In the genomic region with DNA sequence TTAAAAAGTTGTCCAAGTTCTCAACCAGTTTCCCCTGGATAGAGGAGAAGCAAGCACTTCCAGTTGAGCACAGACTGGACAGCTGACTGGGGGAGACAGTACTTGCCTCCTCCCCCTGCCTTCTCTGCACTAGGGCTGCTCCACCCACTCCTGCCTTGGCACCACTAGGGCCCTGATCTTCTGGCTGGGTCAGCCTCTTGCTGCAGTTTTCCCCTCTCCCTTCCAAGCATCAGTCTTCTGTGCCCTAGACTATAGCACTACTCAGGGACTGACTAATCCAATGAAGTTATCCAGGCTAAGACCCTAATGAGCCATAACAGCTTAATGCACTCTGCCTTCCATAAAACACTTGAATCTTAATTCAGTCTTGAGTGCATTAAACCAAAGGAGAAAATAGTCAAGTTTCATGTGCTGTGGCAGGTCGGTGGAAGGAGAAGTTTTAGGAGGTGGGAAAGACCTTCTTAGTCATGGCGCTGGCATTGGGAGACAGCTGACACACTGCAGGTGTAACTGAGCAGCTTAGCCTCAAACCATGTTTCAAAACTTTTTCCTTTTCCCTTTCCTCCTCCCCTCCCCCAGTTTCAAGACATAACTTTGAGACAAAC, we compare ENCODE assay signal across 26 cellular contexts.
DNase-seq lines count a peak whose midpoint lies in the region; ATAC-seq and TF ChIP-seq lines count a peak whose summit lies in the region.
"Had no signal": no experiment of that assay in that cellular context is flagged by ENCODE, and none has a peak within 500 bp of the region (broad histone marks: within the 10 kb centered on the region; RNA-seq: fewer than 3 reads in every experiment).

No MANE protein-coding gene starts in this region.

- WGBS in esophagus muscularis mucosa: 48% methylated on average over 2 of the region's 2 CpGs
- no CpG with 5 or more reads among the region's 2 CpGs for WGBS in trophoblast cell (ENCODE audit: extremely low coverage, insufficient coverage, insufficient read length)

- H3K27ac ChIP-seq in esophagus muscularis mucosa (replicated peaks in 1 of 4) (no peak overlapping the region), trophoblast cell (ENCODE audit: low read depth, low read length) (no peak overlapping the region)
- H3K27ac ChIP-seq: HL-60, PC-9, SK-N-MC had no signal

- no peak for TF ChIP-seq EP300 in esophagus muscularis mucosa (IDR thresholded peaks at IDR 0.05)

- no peaks in the 10 kb centered on the region for H3K79me2 ChIP-seq in trophoblast cell (ENCODE audit: control insufficient read depth, insufficient read depth, low read length, poor library complexity)

- no peaks in the 10 kb centered on the region for H3K9me3 ChIP-seq in esophagus muscularis mucosa
- H3K9me3 ChIP-seq in trophoblast cell (ENCODE audit: insufficient read depth, low read depth, low read length): no peaks in the 10 kb centered on the region
- H3K9me3 ChIP-seq: MG63 had no signal

- H4K8ac ChIP-seq in trophoblast cell (ENCODE audit: low read depth, low read length): no peak overlapping the region

- no peak overlapping the region for H2BK120ac ChIP-seq in trophoblast cell (ENCODE audit: insufficient read depth, low read length, poor library complexity)

- H3K36me3 ChIP-seq in esophagus muscularis mucosa (no peaks in the 10 kb centered on the region), trophoblast cell (ENCODE audit: control insufficient read depth in 1 of 2, insufficient read depth in 2 of 2, low read length in 2 of 2) (no peaks in the 10 kb centered on the region)
- H3K36me3 ChIP-seq: MG63 had no signal

- no peak for TF ChIP-seq POLR2A in esophagus muscularis mucosa (IDR thresholded peaks at IDR 0.05; ENCODE audit: low read depth)

- peaks cover 7% of the 10 kb centered on the region for H3K27me3 Mint-ChIP-seq in nephron (ENCODE audit: low read depth)

- H3K79me1 ChIP-seq in trophoblast cell (ENCODE audit: low read length): no peaks in the 10 kb centered on the region

- H3K18ac ChIP-seq in trophoblast cell (ENCODE audit: low read length): no peak overlapping the region

- peaks cover 32% of the 10 kb centered on the region for H3K4me1 Mint-ChIP-seq in nephron
- H3K4me1 Mint-ChIP-seq: CD4-positive, CD25-positive, alpha-beta regulatory T cell had no signal

- H3K14ac ChIP-seq in trophoblast cell (ENCODE audit: low read length): no peak overlapping the region

- no peak overlapping the region for H2AFZ ChIP-seq in trophoblast cell (ENCODE audit: insufficient read depth, low read length, poor library complexity)
- H2AFZ ChIP-seq: PC-9 had no signal

- no peak overlapping the region for H2AK5ac ChIP-seq in trophoblast cell (ENCODE audit: low read length)

- H3K36me3 Mint-ChIP-seq in nephron (ENCODE audit: low read depth): no peaks in the 10 kb centered on the region
- H3K36me3 Mint-ChIP-seq: CD4-positive, CD25-positive, alpha-beta regulatory T cell had no signal

- peak overlapping the region; percentile 23 to 85 (median 62) for H3K27ac Mint-ChIP-seq in nephron
- H3K27ac Mint-ChIP-seq: CD4-positive, CD25-positive, alpha-beta regulatory T cell had no signal

- no peak overlapping the region for H3K4me3 ChIP-seq in esophagus muscularis mucosa
- no peak overlapping the region for H3K4me3 ChIP-seq in trophoblast cell (ENCODE audit: low read depth, low read length)
- H3K4me3 ChIP-seq: GM12878, K562, MG63, PC-9, SK-N-MC had no signal

- TF ChIP-seq CTCF in esophagus muscularis mucosa (IDR thresholded peaks at IDR 0.05) (no peak), nephron (IDR thresholded peaks at IDR 0.05; ENCODE audit: unreplicated experiment in 3 of 3) (no peak)

- H3K27me3 ChIP-seq in esophagus muscularis mucosa: peaks cover 0 to 44% (median 0%) of the 10 kb centered on the region in 4 donors
- H3K27me3 ChIP-seq in trophoblast cell (ENCODE audit: insufficient read depth, low read length): no peaks in the 10 kb centered on the region
- H3K27me3 ChIP-seq: MG63 had no signal

- peak; percentile 99 for DNase-seq in NCI-H82 (lab: John Stamatoyannopoulos, UW)
- peak; percentile 47 for DNase-seq in esophagus muscularis mucosa (ENCODE audit: extremely low spot score)
- DNase-seq in trophoblast cell: no peak
- DNase-seq: CD4-positive, CD25-positive, alpha-beta regulatory T cell; COR-L47; DMS 273 treated with DMSO at 0.1 percent for 48 hours; DMS79 treated with DMSO at 0.1 percent for 48 hours; MG63; NCI-H1417; NCI-H1694 treated with DMSO at 0.1 percent for 48 hours; NCI-H2081 treated with DMSO at 0.1 percent for 48 hours; NCI-H2171 treated with DMSO at 0.1 percent for 48 hours; NCI-H446; NCI-H69; PC-9; RPMI8226; SHP77 had no signal

- H3K4me1 ChIP-seq in esophagus muscularis mucosa (peaks cover 0 to 6% (median 0%) of the 10 kb centered on the region in 4 donors), trophoblast cell (ENCODE audit: control insufficient read depth in 1 of 2, insufficient read depth in 2 of 2, low read length in 2 of 2) (peaks cover 3 to 5% of the 10 kb centered on the region in 2 experiments)

- H2BK5ac ChIP-seq in trophoblast cell (ENCODE audit: low read depth, low read length, poor library complexity): no peak overlapping the region

- no peak overlapping the region for H2BK12ac ChIP-seq in trophoblast cell (ENCODE audit: low read length)

- peaks cover 7% of the 10 kb centered on the region for H3K9me3 Mint-ChIP-seq in nephron

- H3K4ac ChIP-seq in trophoblast cell (ENCODE audit: low read depth, low read length): no peak overlapping the region

- intact Hi-C loops in esophagus muscularis mucosa (cut with DNase I): no loop called here

- H4K12ac ChIP-seq in trophoblast cell (ENCODE audit: low read depth, low read length): no peak overlapping the region

- H3K9ac ChIP-seq in trophoblast cell (ENCODE audit: low read length): no peak overlapping the region

- H3K4me2 ChIP-seq in trophoblast cell (ENCODE audit: low read length): no peak overlapping the region
- H3K4me2 ChIP-seq: PC-9 had no signal

- peak overlapping the region in 1 of 3 experiments; percentile 3 for H3K4me3 Mint-ChIP-seq in nephron
- H3K4me3 Mint-ChIP-seq: CD4-positive, CD25-positive, alpha-beta regulatory T cell had no signal

- no peak for ATAC-seq in HG02884 (IDR thresholded peaks at IDR 0.05; ENCODE audit: unreplicated experiment)
- ATAC-seq in GM21381 (IDR thresholded peaks at IDR 0.05; ENCODE audit: unreplicated experiment): no peak
- no peak for ATAC-seq in GM18517 (IDR thresholded peaks at IDR 0.05; ENCODE audit: unreplicated experiment)
- ATAC-seq: GM12878, HepG2, K562 had no signal

- no peak overlapping the region for H4K91ac ChIP-seq in trophoblast cell (ENCODE audit: low read depth, low read length)

- no peak overlapping the region for H3K23ac ChIP-seq in trophoblast cell (ENCODE audit: low read length)

Comparison
In these comparisons a context has a peak if more than half of its experiments do, and no peak if none do; other contexts are left out.
1. DNase-seq: peak in NCI-H82 (single experiment) and esophagus muscularis mucosa (single experiment); none in trophoblast cell (0 of 2).